Comparison of ENCODE assay signal across 8 cellular contexts in genomic region chr12:96315741-96316481, GRCh38.
A peak's percentile ranks its signal among the peaks of the same experiment; 100 is the strongest.
DNase-seq lines count a peak whose midpoint lies in the region; ATAC-seq and TF ChIP-seq lines count a peak whose summit lies in the region.
"Not testable (repeated sequence)": the region's sequence is repeated elsewhere in the genome, so short reads cannot be mapped to it uniquely, and the experiment has no call there.

No MANE protein-coding gene starts in this region.

- H3K27me3 ChIP-seq in colonic mucosa; iPS DF 6.9 (ENCODE audit: control insufficient read depth, insufficient read depth, low read length); thoracic aorta (replicated peaks; ENCODE audit: insufficient read depth): not testable (repeated sequence)

- peak; percentile 24 for DNase-seq in DMS53 treated with DMSO at 0.1 percent for 48 hours (lab: John Stamatoyannopoulos, UW; ENCODE audit: unreplicated experiment)
- DNase-seq in NAMALWA (ENCODE audit: low spot score): peak; percentile 64
- DNase-seq in RWPE1 (ENCODE audit: low spot score); activated T-cell treated with anti-CD3 and anti-CD28 coated beads, Interleukin-2, amount 50 U/mL, for 4 hours; iPS DF 6.9 (ENCODE audit: low read depth, low spot score); nephron progenitor cell; thoracic aorta (ENCODE audit: low spot score): not testable (repeated sequence)
- peak; percentile 24 for DNase-seq in colonic mucosa

- WGBS in iPS DF 6.9 (ENCODE audit: insufficient coverage, insufficient read length): no CpG with 5 or more reads among the region's 33 CpGs

- CTCF ChIA-PET in RWPE1 (lab: Yijun Ruan, JAX): not testable (repeated sequence)

- peak overlapping the region; percentile 97 for H3K27ac Mint-ChIP-seq in nephron progenitor cell

- peak overlapping the region; percentile 33 for H3K4me3 ChIP-seq in colonic mucosa
- H3K4me3 ChIP-seq in iPS DF 6.9 (ENCODE audit: low read length): peak overlapping the region; percentile 50; the same call in 1 of the 2 replicates
- peak overlapping the region; percentile 56 for H3K4me3 ChIP-seq in thoracic aorta

- intact Hi-C loops in colonic mucosa (cut with DNase I): not testable (repeated sequence)

- H3K4me1 ChIP-seq in colonic mucosa; iPS DF 6.9 (ENCODE audit: control insufficient read depth, insufficient read depth, low read length); thoracic aorta (ENCODE audit: control insufficient read depth in 1 of 2, low read depth in 2 of 2): not testable (repeated sequence)

- POLR2A ChIA-PET in RWPE1 (lab: Yijun Ruan, JAX; ENCODE audit: low non-redundant PET): interaction anchor here (1.0 kb wide), 1 partner anchor 84 kb away, joined by 5 read pairs; the partner anchor contains the start of gene CDK17

- peak overlapping the region; percentile 92 for H3K27ac ChIP-seq in RWPE1
- H3K27ac ChIP-seq in colonic mucosa: peak overlapping the region; percentile 60
- H3K27ac ChIP-seq in iPS DF 6.9 (ENCODE audit: low read length); thoracic aorta: not testable (repeated sequence)

- H3K9ac ChIP-seq in colonic mucosa (ENCODE audit: low read depth in 2 of 2, low read length in 2 of 2): not testable (repeated sequence)

- not testable (repeated sequence) for ATAC-seq in activated T-cell treated with anti-CD3 and anti-CD28 coated beads, Interleukin-2, amount 50 U/mL, for 4 hours; thoracic aorta (ENCODE audit: insufficient number of reproducible peaks, low FRiP score, low read depth)

- H3K27me3 Mint-ChIP-seq in activated T-cell treated with anti-CD3 and anti-CD28 coated beads, Interleukin-2, amount 50 U/mL, for 4 hours (ENCODE audit: low read depth); nephron progenitor cell (ENCODE audit: low read depth, poor library complexity): not testable (repeated sequence)

- not testable (repeated sequence) for H3K36me3 Mint-ChIP-seq in activated T-cell treated with anti-CD3 and anti-CD28 coated beads, Interleukin-2, amount 50 U/mL, for 4 hours (ENCODE audit: insufficient read depth)
- peaks cover 36% of the 10 kb centered on the region for H3K36me3 Mint-ChIP-seq in nephron progenitor cell (ENCODE audit: low read depth)

- H3K4me1 Mint-ChIP-seq in activated T-cell treated with anti-CD3 and anti-CD28 coated beads, Interleukin-2, amount 50 U/mL, for 4 hours (ENCODE audit: low read depth): peaks cover 20% of the 10 kb centered on the region
- H3K4me1 Mint-ChIP-seq in nephron progenitor cell: not testable (repeated sequence)

- H3K4me3 Mint-ChIP-seq in activated T-cell treated with anti-CD3 and anti-CD28 coated beads, Interleukin-2, amount 50 U/mL, for 4 hours: peak overlapping the region; percentile 82
- H3K4me3 Mint-ChIP-seq in nephron progenitor cell: peak overlapping the region; percentile 92

- not testable (repeated sequence) for TF ChIP-seq CTCF in RWPE1 (conservative IDR thresholded peaks at IDR 0.05; ENCODE audit: low read depth); colonic mucosa (IDR thresholded peaks at IDR 0.05); nephron progenitor cell (IDR thresholded peaks at IDR 0.05); thoracic aorta (IDR thresholded peaks at IDR 0.05)

- not testable (repeated sequence) for H3K36me3 ChIP-seq in colonic mucosa; iPS DF 6.9 (ENCODE audit: control insufficient read depth, insufficient read depth, low read length); thoracic aorta

- not testable (repeated sequence) for H3K9me3 ChIP-seq in colonic mucosa; iPS DF 6.9 (ENCODE audit: control insufficient read depth, insufficient read depth, low read length); thoracic aorta

- H3K9me3 Mint-ChIP-seq in activated T-cell treated with anti-CD3 and anti-CD28 coated beads, Interleukin-2, amount 50 U/mL, for 4 hours: not testable (repeated sequence)
- H3K9me3 Mint-ChIP-seq in nephron progenitor cell: peaks cover 16% of the 10 kb centered on the region
